Comparison of ENCODE assay signal across 4 cellular contexts in genomic region chr12:10015450-10015849, GRCh38. TPM values are rescaled to one million over a fixed set of nuclear protein-coding genes. Genes with fewer than 3 reads are reported as not detected.
"Had no signal": no experiment of that assay in that cellular context is flagged by ENCODE, and none has a peak within 500 bp of the region (broad histone marks: within the 10 kb centered on the region; RNA-seq: fewer than 3 reads in every experiment).

No MANE protein-coding gene starts in this region.

- ATAC-seq: GM12878 had no signal

- H3K4me3 ChIP-seq: GM12878 had no signal

- DNase-seq: GDM1, GF-D8 had no signal

RNA-seq across cellular contexts. Expression of gene CLEC12B, which starts 5.0 kb away (rescaled TPM):
- total RNA-seq: G401, GM12878 had no signal

RNA-seq across cellular contexts. Expression of gene CLEC9A, which starts 15.0 kb away (rescaled TPM):
- total RNA-seq: G401, GM12878 had no signal

RNA-seq across cellular contexts. Expression of gene CLEC1B, which starts 16.5 kb away (rescaled TPM):
- total RNA-seq: G401, GM12878 had no signal

RNA-seq across cellular contexts. Expression of gene CLEC12A, which starts 44.2 kb away (rescaled TPM):
- total RNA-seq: G401 had no signal
